10 cellular contexts compared by ENCODE assay signal in genomic region chr11:126319374-126319740, GRCh38.
DNase-seq lines count a peak whose midpoint lies in the region; ATAC-seq and TF ChIP-seq lines count a peak whose summit lies in the region.
"Had no signal": no experiment of that assay in that cellular context is flagged by ENCODE, and none has a peak within 500 bp of the region (broad histone marks: within the 10 kb centered on the region; RNA-seq: fewer than 3 reads in every experiment).

No MANE protein-coding gene starts in this region.

- in situ Hi-C loops in brain microvascular endothelial cell (cut with HindIII; ENCODE audit: low pct_ligation_motif_present, low sequenced_read_pairs) = no loop called here

- no peaks in the 10 kb centered on the region for H3K9me3 Mint-ChIP-seq in stimulated activated naive CD8-positive, alpha-beta T cell treated with anti-CD3 and anti-CD28 coated beads, Interleukin-15, Interleukin-2, amounts not matched to agents 100 ng/mL and 50 ng/mL, for 24 hours
- H3K9me3 Mint-ChIP-seq in nephron = no peaks in the 10 kb centered on the region

- no peaks in the 10 kb centered on the region for H3K27me3 ChIP-seq in brain microvascular endothelial cell (replicated peaks)
- H3K27me3 ChIP-seq: cardiac muscle cell had no signal

- no peaks in the 10 kb centered on the region for H3K27me3 Mint-ChIP-seq in stimulated activated naive CD8-positive, alpha-beta T cell treated with anti-CD3 and anti-CD28 coated beads, Interleukin-15, Interleukin-2, amounts not matched to agents 100 ng/mL and 50 ng/mL, for 24 hours
- no peaks in the 10 kb centered on the region for H3K27me3 Mint-ChIP-seq in nephron (ENCODE audit: low read depth)

- no peak overlapping the region for H3K4me3 Mint-ChIP-seq in stimulated activated naive CD8-positive, alpha-beta T cell treated with anti-CD3 and anti-CD28 coated beads, Interleukin-15, Interleukin-2, amounts not matched to agents 100 ng/mL and 50 ng/mL, for 24 hours
- H3K4me3 Mint-ChIP-seq in nephron = no peak overlapping the region

- no peak for ATAC-seq in stimulated activated naive CD8-positive, alpha-beta T cell treated with anti-CD3 and anti-CD28 coated beads, Interleukin-15, Interleukin-2, amounts not matched to agents 100 U/mL and 50 U/mL, for 24 hours
- ATAC-seq in GM19467 (IDR thresholded peaks at IDR 0.05; ENCODE audit: unreplicated experiment) = no peak

- no peaks in the 10 kb centered on the region for H3K36me3 ChIP-seq in brain microvascular endothelial cell (replicated peaks)
- H3K36me3 ChIP-seq: cardiac muscle cell had no signal

- DNase-seq in stimulated activated naive CD8-positive, alpha-beta T cell treated with anti-CD3 and anti-CD28 coated beads, Interleukin-15, Interleukin-2, amounts not matched to agents 100 U/mL and 50 U/mL, for 24 hours = no peak
- DNase-seq in brain microvascular endothelial cell = no peak
- no peak for DNase-seq in middle frontal gyrus (ENCODE audit: extremely low spot score, low spot score)
- DNase-seq in stimulated activated CD8-positive, alpha-beta memory T cell treated with anti-CD3 and anti-CD28 coated beads, Interleukin-4, amount 100 ng/mL, for 48 hours = no peak
- no peak for DNase-seq in SKM-1 (lab: John Stamatoyannopoulos, UW; ENCODE audit: unreplicated experiment)
- DNase-seq: NCI-H1417 had no signal

- peak overlapping the region; percentile 61 for H3K27ac ChIP-seq in brain microvascular endothelial cell
- H3K27ac ChIP-seq: cardiac muscle cell had no signal

- H3K27ac Mint-ChIP-seq in stimulated activated naive CD8-positive, alpha-beta T cell treated with anti-CD3 and anti-CD28 coated beads, Interleukin-15, Interleukin-2, amounts not matched to agents 100 ng/mL and 50 ng/mL, for 24 hours = peak overlapping the region; percentile 56
- peak overlapping the region; percentile 87 to 97 (median 94) for H3K27ac Mint-ChIP-seq in nephron

- H3K36me3 Mint-ChIP-seq in stimulated activated naive CD8-positive, alpha-beta T cell treated with anti-CD3 and anti-CD28 coated beads, Interleukin-15, Interleukin-2, amounts not matched to agents 100 ng/mL and 50 ng/mL, for 24 hours (ENCODE audit: low read depth) = peaks cover 25% of the 10 kb centered on the region
- peaks cover 15% of the 10 kb centered on the region for H3K36me3 Mint-ChIP-seq in nephron (ENCODE audit: low read depth)

- TF ChIP-seq CTCF in brain microvascular endothelial cell (IDR thresholded peaks at IDR 0.05; ENCODE audit: low read depth, low read length, missing control alignments) = no peak
- no peak for TF ChIP-seq CTCF in nephron (IDR thresholded peaks at IDR 0.05; ENCODE audit: unreplicated experiment in 3 of 3)

- H3K4me3 ChIP-seq in brain microvascular endothelial cell (ENCODE audit: low read depth, low read length) = no peak overlapping the region
- H3K4me3 ChIP-seq: cardiac muscle cell had no signal

- H3K4me1 Mint-ChIP-seq in stimulated activated naive CD8-positive, alpha-beta T cell treated with anti-CD3 and anti-CD28 coated beads, Interleukin-15, Interleukin-2, amounts not matched to agents 100 ng/mL and 50 ng/mL, for 24 hours (ENCODE audit: low read depth) = peaks cover 38% of the 10 kb centered on the region
- H3K4me1 Mint-ChIP-seq in nephron = peaks cover 49% of the 10 kb centered on the region
